Comparison of ENCODE assay signal across 32 cellular contexts in genomic region chr10:12814166-12814565, GRCh38.
"Had no signal": no experiment of that assay in that cellular context is flagged by ENCODE, and none has a peak within 500 bp of the region (broad histone marks: within the 10 kb centered on the region; RNA-seq: fewer than 3 reads in every experiment).

No MANE protein-coding gene starts in this region.

- H3K4me1 ChIP-seq: heart right ventricle, lower lobe of right lung, pancreas, prostate gland, stomach, testis, thyroid gland, transverse colon, upper lobe of left lung had no signal

- ATAC-seq: heart right ventricle; left cardiac atrium; left lobe of liver; left ventricle myocardium superior; lower lobe of right lung; mucosa of descending colon; naive thymus-derived CD4-positive, alpha-beta T cell; natural killer cell treated with Interleukin-12 subunit alpha and Interleukin-12 subunit beta and Interleukin-15 and Interleukin-18, amount 100 ng/mL, for 72 hours; pancreas; right cardiac atrium; sciatic nerve; stimulated activated naive B cell treated with anti-CD40 and anti-IgM and Interleukin-4, amounts not matched to agents 10 μg/mL and 1 μg/mL and 100 μg/mL, for 72 hours; stimulated activated naive CD8-positive, alpha-beta T cell treated with anti-CD3 and anti-CD28 coated beads, Interleukin-15, Interleukin-2, amounts not matched to agents 100 U/mL and 50 U/mL, for 24 hours had no signal

- H3K4me3 ChIP-seq: heart right ventricle, hepatocyte, lower lobe of right lung, mucosa of descending colon, pancreas, prostate gland, skin epidermis, stomach, testis, thyroid gland, transverse colon, upper lobe of left lung had no signal

- H3K36me3 ChIP-seq: prostate gland, thyroid gland had no signal

- DNase-seq: heart right ventricle; kidney glomerular epithelial cell; left cardiac atrium; left ventricle myocardium superior; lower lobe of right lung; mammary epithelial cell; mesendoderm; midbrain; mucosa of descending colon; naive thymus-derived CD4-positive, alpha-beta T cell; nucleus accumbens; pancreas; retina; right cardiac atrium; stimulated activated CD4-positive, alpha-beta T cell treated with anti-CD3 and anti-CD28 coated beads, Interleukin-1b, Interleukin-23, amount 100 ng/mL, for 48 hours; stimulated activated CD4-positive, alpha-beta T cell treated with anti-CD3 and anti-CD28 coated beads, Interleukin-2, amount 100 ng/mL, for 48 hours; stimulated activated CD4-positive, alpha-beta T cell treated with anti-CD3 and anti-CD28 coated beads, Interleukin-4, amount 100 ng/mL, for 4 hours; stimulated activated CD8-positive, alpha-beta memory T cell treated with anti-CD3 and anti-CD28 coated beads, Interleukin-4, amount 100 ng/mL, for 48 hours; stimulated activated naive B cell treated with anti-CD40 and anti-IgM and Interleukin-4, amounts not matched to agents 10 μg/mL and 1 μg/mL and 100 μg/mL, for 72 hours; stimulated activated naive CD8-positive, alpha-beta T cell treated with anti-CD3 and anti-CD28 coated beads, Interleukin-15, Interleukin-2, amounts not matched to agents 100 U/mL and 50 U/mL, for 24 hours; stomach; testis; thyroid gland; transverse colon; upper lobe of left lung had no signal

- H3K4me1 Mint-ChIP-seq: naive thymus-derived CD4-positive, alpha-beta T cell; neural crest cell had no signal

- H3K9me3 ChIP-seq: lower lobe of right lung, pancreas, prostate gland, testis, thyroid gland, transverse colon had no signal

- H3K27me3 Mint-ChIP-seq: naive thymus-derived CD4-positive, alpha-beta T cell; natural killer cell treated with Interleukin-12 subunit alpha and Interleukin-12 subunit beta and Interleukin-15 and Interleukin-18, amount 100 ng/mL, for 72 hours; stimulated activated naive B cell treated with anti-CD40 and anti-IgM and Interleukin-4, amounts not matched to agents 10 μg/mL and 1 μg/mL and 100 μg/mL, for 72 hours had no signal

- H3K4me3 Mint-ChIP-seq: naive thymus-derived CD4-positive, alpha-beta T cell; natural killer cell treated with Interleukin-12 subunit alpha and Interleukin-12 subunit beta and Interleukin-15 and Interleukin-18, amount 100 ng/mL, for 72 hours; neural crest cell; stimulated activated naive B cell treated with anti-CD40 and anti-IgM and Interleukin-4, amounts not matched to agents 10 μg/mL and 1 μg/mL and 100 μg/mL, for 72 hours had no signal

- H3K27ac ChIP-seq: heart right ventricle, hepatocyte, lower lobe of right lung, pancreas, prostate gland, skin epidermis, stomach, testis, thyroid gland, transverse colon, upper lobe of left lung had no signal

- H3K27ac Mint-ChIP-seq: natural killer cell treated with Interleukin-12 subunit alpha and Interleukin-12 subunit beta and Interleukin-15 and Interleukin-18, amount 100 ng/mL, for 72 hours; stimulated activated naive B cell treated with anti-CD40 and anti-IgM and Interleukin-4, amounts not matched to agents 10 μg/mL and 1 μg/mL and 100 μg/mL, for 72 hours had no signal

- H3K9me3 Mint-ChIP-seq: neural crest cell; stimulated activated naive B cell treated with anti-CD40 and anti-IgM and Interleukin-4, amounts not matched to agents 10 μg/mL and 1 μg/mL and 100 μg/mL, for 72 hours had no signal

- H3K27me3 ChIP-seq: heart right ventricle, hepatocyte, pancreas, stomach, testis, thyroid gland, transverse colon, upper lobe of left lung had no signal
